ENCODE assay signal across 14 cellular contexts in the genomic region with DNA sequence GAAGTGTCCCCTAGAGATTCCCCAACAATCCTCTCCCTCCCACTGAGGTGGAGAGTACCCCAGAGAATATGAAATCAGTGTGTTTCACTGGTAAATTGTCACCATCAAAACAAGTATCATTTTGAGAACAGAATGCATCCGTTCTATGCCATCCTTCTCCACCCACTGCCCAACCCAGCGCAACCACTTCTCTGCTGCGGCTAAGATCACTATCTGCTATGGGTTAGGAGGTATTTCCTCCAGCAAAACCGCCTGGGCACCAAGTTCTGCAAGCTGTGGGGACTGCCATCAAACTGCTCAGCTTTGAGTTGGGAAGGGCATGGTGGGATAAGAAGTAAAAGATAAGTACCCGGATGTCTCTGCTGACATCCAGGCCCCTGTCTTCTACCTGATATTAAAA. TPM values are rescaled to one million over a fixed set of nuclear protein-coding genes. Genes with fewer than 3 reads are reported as not detected.
DNase-seq lines count a peak whose midpoint lies in the region; ATAC-seq, FAIRE-seq and TF ChIP-seq lines count a peak whose summit lies in the region.
"Had no signal": no experiment of that assay in that cellular context is flagged by ENCODE, and none has a peak within 500 bp of the region (broad histone marks: within the 10 kb centered on the region; RNA-seq: fewer than 3 reads in every experiment).

No MANE protein-coding gene starts in this region.

- H3K27ac Mint-ChIP-seq in activated T-helper 17 cell treated with anti-CD3 and anti-CD28 coated beads, Interleukin-2, amount 50 U/mL, for 72 hours: no peak overlapping the region
- H3K27ac Mint-ChIP-seq: CD14-positive monocyte had no signal

- peak; percentile 80 for FAIRE-seq in GM12891 (lab: Jason Lieb, UNC)
- no peak for FAIRE-seq in RCC 7860 (lab: Jason Lieb, UNC)

- peaks cover 22% of the 10 kb centered on the region for H3K4me1 Mint-ChIP-seq in activated T-helper 17 cell treated with anti-CD3 and anti-CD28 coated beads, Interleukin-2, amount 50 U/mL, for 72 hours
- H3K4me1 Mint-ChIP-seq: CD14-positive monocyte had no signal

- no peaks in the 10 kb centered on the region for H3K9me3 Mint-ChIP-seq in activated T-helper 17 cell treated with anti-CD3 and anti-CD28 coated beads, Interleukin-2, amount 50 U/mL, for 72 hours

- no peaks in the 10 kb centered on the region for H3K27me3 Mint-ChIP-seq in activated T-helper 17 cell treated with anti-CD3 and anti-CD28 coated beads, Interleukin-2, amount 50 U/mL, for 72 hours

- TF ChIP-seq POLR2A in GM12891 (IDR thresholded peaks at IDR 0.05; ENCODE audit: low read depth, low read length): no peak

- DNase-seq in GM12891 (ENCODE audit: insufficient read length, low spot score) (no peak), T-helper 9 cell (peak; percentile 30), RCC 7860 (ENCODE audit: low spot score) (no peak), OCI-M2 (lab: John Stamatoyannopoulos, UW; ENCODE audit: unreplicated experiment) (no peak)
- DNase-seq in stimulated activated CD4-positive, alpha-beta T cell treated with anti-CD3 and anti-CD28 coated beads, Interleukin-4, amount 100 ng/mL, for 1 hour: peak; percentile 32
- DNase-seq: hippocampal formation, NCI-H1417 treated with DMSO at 0.1 percent for 48 hours, NCI-H526 treated with DMSO at 0.1 percent for 48 hours, SHP77, spleen had no signal

- H3K36me3 Mint-ChIP-seq in activated T-helper 17 cell treated with anti-CD3 and anti-CD28 coated beads, Interleukin-2, amount 50 U/mL, for 72 hours (ENCODE audit: low read depth): peaks cover 100% of the 10 kb centered on the region

- peak overlapping the region; percentile 41 for H3K4me3 Mint-ChIP-seq in activated T-helper 17 cell treated with anti-CD3 and anti-CD28 coated beads, Interleukin-2, amount 50 U/mL, for 72 hours
- H3K4me3 Mint-ChIP-seq: CD14-positive monocyte had no signal

- peak; percentile 66 for ATAC-seq in activated T-helper 17 cell treated with anti-CD3 and anti-CD28 coated beads, Interleukin-2, amount 50 U/mL, for 72 hours (replicated peaks)
- no peak for ATAC-seq in HG03025 (IDR thresholded peaks at IDR 0.05; ENCODE audit: low FRiP score, unreplicated experiment)
- no peak for ATAC-seq in HG02981 (IDR thresholded peaks at IDR 0.05; ENCODE audit: unreplicated experiment)

TF ChIP-seq in GM12891, 5 proteins besides CTCF, POLR2A, EP300 and RAD21:
- no peak for TF ChIP-seq POLR2AphosphoS5 (IDR thresholded peaks at IDR 0.05; ENCODE audit: low read depth, low read length)
- no peak for TF ChIP-seq SPI1 (IDR thresholded peaks at IDR 0.05; ENCODE audit: low read depth, low read length)
- no peak for TF ChIP-seq POU2F2 (IDR thresholded peaks at IDR 0.05; ENCODE audit: low read depth, low read length)

RNA-seq across cellular contexts. Expression of gene CNTNAP1, which starts 24.4 kb away (rescaled TPM):
- 21.7 TPM for polyA plus RNA-seq in GM12891 (2012; ENCODE audit: low read depth, missing spikeins)
- total RNA-seq in activated T-helper 17 cell treated with anti-CD3 and anti-CD28 coated beads, Interleukin-2, amount 50 U/mL, for 72 hours: 1 to 10 TPM in 1 of 2 donors, under 1 TPM in 1; 0.61 to 2.8 TPM

RNA-seq across cellular contexts. Expression of gene CCR10, which starts 25.1 kb away (rescaled TPM):
- 16.2 TPM for polyA plus RNA-seq in GM12891 (2012; ENCODE audit: low read depth, missing spikeins)
- 1 to 10 TPM in 1 of 2 donors, under 1 TPM in 1; 0.82 to 1.1 TPM for total RNA-seq in activated T-helper 17 cell treated with anti-CD3 and anti-CD28 coated beads, Interleukin-2, amount 50 U/mL, for 72 hours

RNA-seq across cellular contexts. Expression of gene PLEKHH3, which starts 29.9 kb away (rescaled TPM):
- polyA plus RNA-seq in GM12891 (2012; ENCODE audit: low read depth, missing spikeins): 18.3 TPM
- 1 to 10 TPM in 1 of 2 donors, under 1 TPM in 1; 0.61 to 1.5 TPM for total RNA-seq in activated T-helper 17 cell treated with anti-CD3 and anti-CD28 coated beads, Interleukin-2, amount 50 U/mL, for 72 hours

RNA-seq across cellular contexts. Expression of gene EZH1, which starts 38.1 kb away (rescaled TPM):
- 13.2 TPM for polyA plus RNA-seq in GM12891 (2012; ENCODE audit: low read depth, missing spikeins)
- total RNA-seq in activated T-helper 17 cell treated with anti-CD3 and anti-CD28 coated beads, Interleukin-2, amount 50 U/mL, for 72 hours: 10 to 100 TPM; 35.3 to 69.1 TPM

RNA-seq across cellular contexts. Expression of gene TUBG2, which starts 47.6 kb away (rescaled TPM):
- polyA plus RNA-seq in GM12891 (2012; ENCODE audit: low read depth, missing spikeins): 11.5 TPM
- 10 to 100 TPM in 1 of 2 donors, 1 to 10 TPM in 1; 7.5 to 15.7 TPM for total RNA-seq in activated T-helper 17 cell treated with anti-CD3 and anti-CD28 coated beads, Interleukin-2, amount 50 U/mL, for 72 hours

Comparison
In these comparisons a context has a peak if more than half of its experiments do, and no peak if none do; other contexts are left out.
1. DNase-seq: peak in T-helper 9 cell (single experiment) and stimulated activated CD4-positive, alpha-beta T cell treated with anti-CD3 and anti-CD28 coated beads, Interleukin-4, amount 100 ng/mL, for 1 hour (single experiment); none in GM12891 (single experiment), RCC 7860 (single experiment) and OCI-M2 (single experiment).